9 cellular contexts compared by ENCODE assay signal in the genomic region with DNA sequence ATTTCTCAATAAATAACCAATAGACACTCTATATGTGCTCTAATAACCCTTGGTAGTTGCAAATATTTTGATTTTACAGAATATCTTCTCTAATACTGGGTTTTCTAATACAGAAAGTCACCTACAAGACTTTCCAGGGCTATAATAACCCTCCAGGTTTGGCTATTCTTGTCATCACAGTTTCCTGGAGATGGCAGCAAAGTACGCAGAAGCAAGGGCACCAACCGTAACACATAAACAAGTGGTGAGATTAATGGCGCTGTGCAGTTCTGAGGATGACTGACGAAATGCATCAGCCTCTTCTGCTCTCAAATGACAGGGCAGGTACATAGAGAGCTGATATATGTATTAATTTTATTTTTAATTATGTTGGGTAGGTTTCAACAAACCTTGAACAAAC.
DNase-seq lines count a peak whose midpoint lies in the region; FAIRE-seq and TF ChIP-seq lines count a peak whose summit lies in the region.
"Had no signal": no experiment of that assay in that cellular context is flagged by ENCODE, and none has a peak within 500 bp of the region (broad histone marks: within the 10 kb centered on the region; RNA-seq: fewer than 3 reads in every experiment).

No MANE protein-coding gene starts in this region.

- no peak for TF ChIP-seq CTCF in fibroblast of the aortic adventitia (IDR thresholded peaks at IDR 0.05; ENCODE audit: insufficient read depth, low read length)

- no peak for FAIRE-seq in GM12892 (lab: Jason Lieb, UNC)

- TF ChIP-seq POLR2A in GM12892 (IDR thresholded peaks at IDR 0.05; ENCODE audit: low read depth, low read length) = no peak

- DNase-seq in DMS 273 (lab: John Stamatoyannopoulos, UW; ENCODE audit: unreplicated experiment) (peak; percentile 43), DMS 273 treated with DMSO at 0.1 percent for 48 hours (lab: John Stamatoyannopoulos, UW) (no peak), NOMO-1 (lab: John Stamatoyannopoulos, UW; ENCODE audit: unreplicated experiment in 2 of 2) (peak; percentile 1 to 50), fibroblast of the aortic adventitia (ENCODE audit: low read depth) (peak; percentile 5), superior temporal gyrus (ENCODE audit: extremely low spot score) (peak; percentile 46), HuH-7.5 (ENCODE audit: low spot score) (no peak), GM12892 (ENCODE audit: insufficient read length) (no peak)
- DNase-seq in activated CD4-positive, CD25-positive, alpha-beta regulatory T cell treated with anti-CD3 and anti-CD28 coated beads, Interleukin-2, amount 50 U/mL, for 72 hours = no peak
- DNase-seq: activated CD4-positive, alpha-beta T cell treated with anti-CD3 and anti-CD28 coated beads for 48 hours had no signal

- H3K4me3 ChIP-seq in fibroblast of the aortic adventitia (ENCODE audit: low read depth, low read length) = no peak overlapping the region

Comparison
In these comparisons a context has a peak if more than half of its experiments do, and no peak if none do; other contexts are left out.
1. DNase-seq: peak in DMS 273 (single experiment), NOMO-1 (2 of 2), fibroblast of the aortic adventitia (single experiment) and superior temporal gyrus (single experiment); none in DMS 273 treated with DMSO at 0.1 percent for 48 hours (single experiment), activated CD4-positive, CD25-positive, alpha-beta regulatory T cell treated with anti-CD3 and anti-CD28 coated beads, Interleukin-2, amount 50 U/mL, for 72 hours (single experiment), HuH-7.5 (single experiment) and GM12892 (single experiment).